Comparison of ENCODE assay signal across 1 cellular context in the genomic region with DNA sequence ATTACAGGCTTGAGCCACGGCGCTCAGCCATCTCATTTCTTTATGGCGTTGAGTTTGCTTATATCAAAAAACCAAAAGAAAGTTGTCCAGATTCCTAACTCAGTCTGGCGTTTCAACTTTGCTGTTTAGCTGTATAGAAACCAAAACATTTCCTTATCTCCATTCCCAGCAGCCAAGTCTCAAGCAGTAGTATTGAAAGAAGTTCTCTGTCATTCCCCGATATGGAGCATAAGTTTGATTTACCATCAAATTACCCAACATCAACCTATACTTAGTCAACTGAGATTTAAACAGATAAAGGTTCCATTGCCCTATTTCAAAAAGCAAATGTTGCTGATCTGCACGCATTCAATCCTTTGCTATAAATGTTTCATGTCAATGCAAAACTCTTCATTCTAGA.
TF ChIP-seq lines count a peak whose summit lies in the region.

No MANE protein-coding gene starts in this region.

TF ChIP-seq in K562, 482 proteins besides CTCF, POLR2A, EP300 and RAD21:
- peak in 1 of 2 experiments; percentile 78; a peak in 2 of 4 replicates for TF ChIP-seq HDAC1 (IDR thresholded peaks at IDR 0.05)
- TF ChIP-seq CREBBP (IDR thresholded peaks at IDR 0.05; ENCODE audit: low read depth, low read length), result no peak
- no peak for TF ChIP-seq GATAD2B (IDR thresholded peaks at IDR 0.05; ENCODE audit: borderline replicate concordance)
- TF ChIP-seq CBFA2T3 (IDR thresholded peaks at IDR 0.05), result peak; percentile 85
- TF ChIP-seq RCOR1 (IDR thresholded peaks at IDR 0.05; ENCODE audit: borderline replicate concordance in 1 of 2, low read depth in 2 of 2, low read length in 2 of 2), result peak in 1 of 2 experiments; percentile 75; a peak in 2 of 4 replicates
- TF ChIP-seq FOXM1 (IDR thresholded peaks at IDR 0.05; ENCODE audit: low read depth), result peak; percentile 29; the same call in 1 of the 2 replicates
- no peak for TF ChIP-seq FOXM1 (CRISPR knock-in tag; IDR thresholded peaks at IDR 0.05; ENCODE audit: low read depth)
- no peak for TF ChIP-seq BRF1 (IDR thresholded peaks at IDR 0.05; ENCODE audit: borderline replicate concordance, extremely low read depth, insufficient read length)
- peak; percentile 91 for TF ChIP-seq KDM1A (IDR thresholded peaks at IDR 0.05)
- peak; percentile 77 for TF ChIP-seq TAL1 (IDR thresholded peaks at IDR 0.05)
- TF ChIP-seq RBM15 (IDR thresholded peaks at IDR 0.05; ENCODE audit: insufficient read depth, low read length), result no peak
- no peak for TF ChIP-seq CAMTA2 (CRISPR knock-in tag; conservative IDR thresholded peaks at IDR 0.05)
- peak; percentile 76 for TF ChIP-seq TEAD4 (IDR thresholded peaks at IDR 0.05; ENCODE audit: low read length)
- TF ChIP-seq TEAD4 (CRISPR knock-in tag; IDR thresholded peaks at IDR 0.05; ENCODE audit: borderline replicate concordance), result no peak
- no peak for TF ChIP-seq ZNF274 (IDR thresholded peaks at IDR 0.05; ENCODE audit: borderline replicate concordance, low read depth, low read length)
- peak; percentile 59 for TF ChIP-seq NCOR1 (IDR thresholded peaks at IDR 0.05)
- TF ChIP-seq SMC3 (conservative IDR thresholded peaks at IDR 0.05; ENCODE audit: insufficient read depth, low read depth, low read length), result no peak
- TF ChIP-seq, protein P1, sequence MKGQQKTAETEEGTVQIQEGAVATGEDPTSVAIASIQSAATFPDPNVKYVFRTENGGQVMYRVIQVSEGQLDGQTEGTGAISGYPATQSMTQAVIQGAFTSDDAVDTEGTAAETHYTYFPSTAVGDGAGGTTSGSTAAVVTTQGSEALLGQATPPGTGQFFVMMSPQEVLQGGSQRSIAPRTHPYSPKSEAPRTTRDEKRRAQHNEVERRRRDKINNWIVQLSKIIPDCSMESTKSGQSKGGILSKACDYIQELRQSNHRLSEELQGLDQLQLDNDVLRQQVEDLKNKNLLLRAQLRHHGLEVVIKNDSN (CRISPR knock-in tag; IDR thresholded peaks at IDR 0.05), result no peak
- TF ChIP-seq ZNF253 (CRISPR knock-in tag; conservative IDR thresholded peaks at IDR 0.05), result no peak
- TF ChIP-seq, protein P2, sequence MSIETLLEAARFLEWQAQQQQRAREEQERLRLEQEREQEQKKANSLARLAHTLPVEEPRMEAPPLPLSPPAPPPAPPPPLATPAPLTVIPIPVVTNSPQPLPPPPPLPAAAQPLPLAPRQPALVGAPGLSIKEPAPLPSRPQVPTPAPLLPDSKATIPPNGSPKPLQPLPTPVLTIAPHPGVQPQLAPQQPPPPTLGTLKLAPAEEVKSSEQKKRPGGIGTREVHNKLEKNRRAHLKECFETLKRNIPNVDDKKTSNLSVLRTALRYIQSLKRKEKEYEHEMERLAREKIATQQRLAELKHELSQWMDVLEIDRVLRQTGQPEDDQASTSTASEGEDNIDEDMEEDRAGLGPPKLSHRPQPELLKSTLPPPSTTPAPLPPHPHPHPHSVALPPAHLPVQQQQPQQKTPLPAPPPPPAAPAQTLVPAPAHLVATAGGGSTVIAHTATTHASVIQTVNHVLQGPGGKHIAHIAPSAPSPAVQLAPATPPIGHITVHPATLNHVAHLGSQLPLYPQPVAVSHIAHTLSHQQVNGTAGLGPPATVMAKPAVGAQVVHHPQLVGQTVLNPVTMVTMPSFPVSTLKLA (conservative IDR thresholded peaks at IDR 0.05), result no peak
- TF ChIP-seq PHTF2 (CRISPR knock-in tag; IDR thresholded peaks at IDR 0.05), result no peak
- TF ChIP-seq HLTF (IDR thresholded peaks at IDR 0.05), result no peak
- TF ChIP-seq CBFA2T2 (conservative IDR thresholded peaks at IDR 0.05), result peak; percentile 61
- no peak for TF ChIP-seq HOXB6 (CRISPR knock-in tag; IDR thresholded peaks at IDR 0.05; ENCODE audit: borderline replicate concordance)
- no peak for TF ChIP-seq U2AF2 (optimal IDR thresholded peaks at IDR 0.05; ENCODE audit: low read depth, low read length)
- no peak for TF ChIP-seq ZFP30 (CRISPR knock-in tag; IDR thresholded peaks at IDR 0.05; ENCODE audit: borderline replicate concordance)
- TF ChIP-seq TBP (optimal IDR thresholded peaks at IDR 0.05; ENCODE audit: low read depth, low read length), result no peak
- 0 out of 2 replicates have a peak, but pooled peaks have one; percentile 17 for TF ChIP-seq NFIC (IDR thresholded peaks at IDR 0.05)
- no peak for TF ChIP-seq ADNP (tag; IDR thresholded peaks at IDR 0.05)
- TF ChIP-seq LEF1 (IDR thresholded peaks at IDR 0.05), result no peak
- TF ChIP-seq OTX1 (CRISPR knock-in tag; IDR thresholded peaks at IDR 0.05), result no peak
- peak; percentile 9; the same call in 1 of the 2 replicates for TF ChIP-seq MTA2 (IDR thresholded peaks at IDR 0.05; ENCODE audit: low read depth)
- no peak for TF ChIP-seq SNRNP70 (optimal IDR thresholded peaks at IDR 0.05; ENCODE audit: low read depth, low read length)
- TF ChIP-seq DPF2 (IDR thresholded peaks at IDR 0.05), result peak; percentile 48; the same call in 1 of the 2 replicates
- TF ChIP-seq ZNF354B (CRISPR knock-in tag; IDR thresholded peaks at IDR 0.05), result no peak
- TF ChIP-seq, protein P3, sequence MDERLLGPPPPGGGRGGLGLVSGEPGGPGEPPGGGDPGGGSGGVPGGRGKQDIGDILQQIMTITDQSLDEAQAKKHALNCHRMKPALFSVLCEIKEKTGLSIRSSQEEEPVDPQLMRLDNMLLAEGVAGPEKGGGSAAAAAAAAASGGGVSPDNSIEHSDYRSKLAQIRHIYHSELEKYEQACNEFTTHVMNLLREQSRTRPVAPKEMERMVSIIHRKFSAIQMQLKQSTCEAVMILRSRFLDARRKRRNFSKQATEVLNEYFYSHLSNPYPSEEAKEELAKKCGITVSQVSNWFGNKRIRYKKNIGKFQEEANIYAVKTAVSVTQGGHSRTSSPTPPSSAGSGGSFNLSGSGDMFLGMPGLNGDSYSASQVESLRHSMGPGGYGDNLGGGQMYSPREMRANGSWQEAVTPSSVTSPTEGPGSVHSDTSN (CRISPR knock-in tag; IDR thresholded peaks at IDR 0.05; ENCODE audit: low read depth), result no peak
- TF ChIP-seq, protein P3 (tag; conservative IDR thresholded peaks at IDR 0.05; ENCODE audit: low read depth), result peak; percentile 44
- no peak for TF ChIP-seq PTRF (tag; IDR thresholded peaks at IDR 0.05)
- TF ChIP-seq ARID1B (IDR thresholded peaks at IDR 0.05), result peak; percentile 77
- TF ChIP-seq, protein P4, sequence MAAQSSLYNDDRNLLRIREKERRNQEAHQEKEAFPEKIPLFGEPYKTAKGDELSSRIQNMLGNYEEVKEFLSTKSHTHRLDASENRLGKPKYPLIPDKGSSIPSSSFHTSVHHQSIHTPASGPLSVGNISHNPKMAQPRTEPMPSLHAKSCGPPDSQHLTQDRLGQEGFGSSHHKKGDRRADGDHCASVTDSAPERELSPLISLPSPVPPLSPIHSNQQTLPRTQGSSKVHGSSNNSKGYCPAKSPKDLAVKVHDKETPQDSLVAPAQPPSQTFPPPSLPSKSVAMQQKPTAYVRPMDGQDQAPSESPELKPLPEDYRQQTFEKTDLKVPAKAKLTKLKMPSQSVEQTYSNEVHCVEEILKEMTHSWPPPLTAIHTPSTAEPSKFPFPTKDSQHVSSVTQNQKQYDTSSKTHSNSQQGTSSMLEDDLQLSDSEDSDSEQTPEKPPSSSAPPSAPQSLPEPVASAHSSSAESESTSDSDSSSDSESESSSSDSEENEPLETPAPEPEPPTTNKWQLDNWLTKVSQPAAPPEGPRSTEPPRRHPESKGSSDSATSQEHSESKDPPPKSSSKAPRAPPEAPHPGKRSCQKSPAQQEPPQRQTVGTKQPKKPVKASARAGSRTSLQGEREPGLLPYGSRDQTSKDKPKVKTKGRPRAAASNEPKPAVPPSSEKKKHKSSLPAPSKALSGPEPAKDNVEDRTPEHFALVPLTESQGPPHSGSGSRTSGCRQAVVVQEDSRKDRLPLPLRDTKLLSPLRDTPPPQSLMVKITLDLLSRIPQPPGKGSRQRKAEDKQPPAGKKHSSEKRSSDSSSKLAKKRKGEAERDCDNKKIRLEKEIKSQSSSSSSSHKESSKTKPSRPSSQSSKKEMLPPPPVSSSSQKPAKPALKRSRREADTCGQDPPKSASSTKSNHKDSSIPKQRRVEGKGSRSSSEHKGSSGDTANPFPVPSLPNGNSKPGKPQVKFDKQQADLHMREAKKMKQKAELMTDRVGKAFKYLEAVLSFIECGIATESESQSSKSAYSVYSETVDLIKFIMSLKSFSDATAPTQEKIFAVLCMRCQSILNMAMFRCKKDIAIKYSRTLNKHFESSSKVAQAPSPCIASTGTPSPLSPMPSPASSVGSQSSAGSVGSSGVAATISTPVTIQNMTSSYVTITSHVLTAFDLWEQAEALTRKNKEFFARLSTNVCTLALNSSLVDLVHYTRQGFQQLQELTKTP (IDR thresholded peaks at IDR 0.05; ENCODE audit: low read depth in 1 of 2, partially characterized antibody in 2 of 2), result no peak
- TF ChIP-seq ILF3 (IDR thresholded peaks at IDR 0.05; ENCODE audit: borderline replicate concordance), result no peak
- TF ChIP-seq, protein P5, sequence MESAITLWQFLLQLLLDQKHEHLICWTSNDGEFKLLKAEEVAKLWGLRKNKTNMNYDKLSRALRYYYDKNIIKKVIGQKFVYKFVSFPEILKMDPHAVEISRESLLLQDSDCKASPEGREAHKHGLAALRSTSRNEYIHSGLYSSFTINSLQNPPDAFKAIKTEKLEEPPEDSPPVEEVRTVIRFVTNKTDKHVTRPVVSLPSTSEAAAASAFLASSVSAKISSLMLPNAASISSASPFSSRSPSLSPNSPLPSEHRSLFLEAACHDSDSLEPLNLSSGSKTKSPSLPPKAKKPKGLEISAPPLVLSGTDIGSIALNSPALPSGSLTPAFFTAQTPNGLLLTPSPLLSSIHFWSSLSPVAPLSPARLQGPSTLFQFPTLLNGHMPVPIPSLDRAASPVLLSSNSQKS (CRISPR knock-in tag; IDR thresholded peaks at IDR 0.05), result no peak
- TF ChIP-seq, protein P6, sequence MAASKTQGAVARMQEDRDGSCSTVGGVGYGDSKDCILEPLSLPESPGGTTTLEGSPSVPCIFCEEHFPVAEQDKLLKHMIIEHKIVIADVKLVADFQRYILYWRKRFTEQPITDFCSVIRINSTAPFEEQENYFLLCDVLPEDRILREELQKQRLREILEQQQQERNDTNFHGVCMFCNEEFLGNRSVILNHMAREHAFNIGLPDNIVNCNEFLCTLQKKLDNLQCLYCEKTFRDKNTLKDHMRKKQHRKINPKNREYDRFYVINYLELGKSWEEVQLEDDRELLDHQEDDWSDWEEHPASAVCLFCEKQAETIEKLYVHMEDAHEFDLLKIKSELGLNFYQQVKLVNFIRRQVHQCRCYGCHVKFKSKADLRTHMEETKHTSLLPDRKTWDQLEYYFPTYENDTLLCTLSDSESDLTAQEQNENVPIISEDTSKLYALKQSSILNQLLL (CRISPR knock-in tag; IDR thresholded peaks at IDR 0.05; ENCODE audit: borderline replicate concordance), result no peak
- TF ChIP-seq TCF3 (CRISPR knock-in tag; IDR thresholded peaks at IDR 0.05), result peak; percentile 79
- 0 out of 2 replicates have a peak, but pooled peaks have one; percentile 22 for TF ChIP-seq FOSL1 (tag; conservative IDR thresholded peaks at IDR 0.05)
- no peak for TF ChIP-seq MAFF (IDR thresholded peaks at IDR 0.05; ENCODE audit: low read length)
- TF ChIP-seq, protein P7, sequence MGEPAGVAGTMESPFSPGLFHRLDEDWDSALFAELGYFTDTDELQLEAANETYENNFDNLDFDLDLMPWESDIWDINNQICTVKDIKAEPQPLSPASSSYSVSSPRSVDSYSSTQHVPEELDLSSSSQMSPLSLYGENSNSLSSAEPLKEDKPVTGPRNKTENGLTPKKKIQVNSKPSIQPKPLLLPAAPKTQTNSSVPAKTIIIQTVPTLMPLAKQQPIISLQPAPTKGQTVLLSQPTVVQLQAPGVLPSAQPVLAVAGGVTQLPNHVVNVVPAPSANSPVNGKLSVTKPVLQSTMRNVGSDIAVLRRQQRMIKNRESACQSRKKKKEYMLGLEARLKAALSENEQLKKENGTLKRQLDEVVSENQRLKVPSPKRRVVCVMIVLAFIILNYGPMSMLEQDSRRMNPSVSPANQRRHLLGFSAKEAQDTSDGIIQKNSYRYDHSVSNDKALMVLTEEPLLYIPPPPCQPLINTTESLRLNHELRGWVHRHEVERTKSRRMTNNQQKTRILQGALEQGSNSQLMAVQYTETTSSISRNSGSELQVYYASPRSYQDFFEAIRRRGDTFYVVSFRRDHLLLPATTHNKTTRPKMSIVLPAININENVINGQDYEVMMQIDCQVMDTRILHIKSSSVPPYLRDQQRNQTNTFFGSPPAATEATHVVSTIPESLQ (CRISPR knock-in tag; IDR thresholded peaks at IDR 0.05), result no peak
- peak; percentile 58 for TF ChIP-seq MEIS2 (IDR thresholded peaks at IDR 0.05; ENCODE audit: partially characterized antibody)
- TF ChIP-seq ZFP36 (IDR thresholded peaks at IDR 0.05; ENCODE audit: low read depth, low read length, partially characterized antibody), result no peak
